ENCODE assay signal across 7 cellular contexts in the genomic region with DNA sequence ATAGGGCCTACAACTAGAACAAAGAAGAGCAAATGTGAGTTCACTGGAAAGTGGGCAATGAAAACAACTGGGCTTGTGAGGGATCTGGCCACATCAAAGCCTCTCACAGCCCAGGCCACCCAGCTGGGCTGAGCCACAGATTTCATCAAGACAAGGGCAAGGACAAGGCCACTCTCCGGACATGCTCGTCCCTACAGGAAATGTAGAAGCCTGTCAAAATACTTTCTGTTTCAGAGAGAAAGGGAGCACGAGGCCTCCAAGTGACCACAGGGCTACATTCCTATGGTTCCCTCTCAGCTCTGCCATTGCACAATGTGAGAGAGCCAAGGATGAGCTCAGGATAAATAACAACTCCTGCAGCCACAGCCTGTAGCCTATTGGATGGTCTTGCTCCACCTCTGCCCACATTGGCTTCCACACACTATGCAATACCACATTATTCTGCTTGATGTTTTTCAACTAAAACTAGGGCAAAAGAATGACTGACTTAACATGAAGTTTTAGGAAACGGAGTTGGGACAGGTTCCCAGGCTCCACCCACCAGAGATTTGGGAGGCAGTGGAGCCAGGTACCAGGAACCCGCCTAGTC. TPM values are rescaled to one million over a fixed set of nuclear protein-coding genes. Genes with fewer than 3 reads are reported as not detected.
DNase-seq lines count a peak whose midpoint lies in the region; ATAC-seq and TF ChIP-seq lines count a peak whose summit lies in the region.

No MANE protein-coding gene starts in this region.

- no peaks in the 10 kb centered on the region for H3K27me3 Mint-ChIP-seq in HFFc6 (ENCODE audit: insufficient read depth)

- intact Hi-C loops in posterior vena cava (cut with DNase I) = loop anchor here in 1 of 2 donors (5.0 kb wide), 1 partner anchor 48 kb away; no protein-coding TSS in a partner anchor

- no peak overlapping the region; the same call in 1 of the 2 replicates for H3K4me3 Mint-ChIP-seq in HFFc6

- H3K36me3 Mint-ChIP-seq in HFFc6 (ENCODE audit: low read depth) = no peaks in the 10 kb centered on the region

- ATAC-seq in HG03571 (IDR thresholded peaks at IDR 0.05; ENCODE audit: unreplicated experiment) (no peak), HG02852 (IDR thresholded peaks at IDR 0.05; ENCODE audit: unreplicated experiment) (no peak)

- no peak overlapping the region for H3K27ac Mint-ChIP-seq in HFFc6

- TF ChIP-seq CTCF in HFFc6 (IDR thresholded peaks at IDR 0.05) = no peak
- TF ChIP-seq CTCF in fibroblast of villous mesenchyme (IDR thresholded peaks at IDR 0.05; ENCODE audit: insufficient read depth, low read depth, low read length) = no peak

- H3K4me3 ChIP-seq in fibroblast of villous mesenchyme (ENCODE audit: low read depth, low read length) = peak overlapping the region; percentile 17

- no peaks in the 10 kb centered on the region for H3K4me1 Mint-ChIP-seq in HFFc6 (ENCODE audit: low read depth)

- DNase-seq in HFFc6 (peak; percentile 98), SW 1271 (lab: John Stamatoyannopoulos, UW) (peak; percentile 26 to 79), fibroblast of villous mesenchyme (ENCODE audit: low read depth) (peak; percentile 100), posterior vena cava (ENCODE audit: low spot score) (peak; percentile 87)
- DNase-seq in stimulated activated CD4-positive, alpha-beta T cell treated with anti-CD3 and anti-CD28 coated beads, Interleukin-4, amount 100 ng/mL, for 4 hours = no peak

- no peaks in the 10 kb centered on the region for H3K9me3 Mint-ChIP-seq in HFFc6

RNA-seq across cellular contexts. Expression of a gene that starts 12.1 kb away (rescaled TPM):
- total RNA-seq in HFFc6 (2021; fragmentation: NEBNext Ultra II Directional; extraction: Animal tissue kit (Norgen Biotek cat#: 25700)) = 10 to 100 TPM; 34.1 to 42.5 (median 38.0) TPM
- total RNA-seq in fibroblast of villous mesenchyme (32.5 and 52.2 TPM in 2 replicates), posterior vena cava (10 to 100 TPM; 46.5 to 57.9 TPM)

RNA-seq across cellular contexts. Expression of a gene that starts 27.0 kb away (rescaled TPM):
- total RNA-seq in HFFc6 (2021; fragmentation: NEBNext Ultra II Directional; extraction: Animal tissue kit (Norgen Biotek cat#: 25700)) = not detected
- total RNA-seq in fibroblast of villous mesenchyme = not detected in 2 replicates
- total RNA-seq in posterior vena cava = not detected

Comparison
In these comparisons a context has a peak if more than half of its experiments do, and no peak if none do; other contexts are left out.
1. DNase-seq: peak in HFFc6 (single experiment), SW 1271 (2 of 2), fibroblast of villous mesenchyme (single experiment) and posterior vena cava (single experiment); none in stimulated activated CD4-positive, alpha-beta T cell treated with anti-CD3 and anti-CD28 coated beads, Interleukin-4, amount 100 ng/mL, for 4 hours (0 of 2).